1 cellular context compared by ENCODE assay signal in the genomic region with DNA sequence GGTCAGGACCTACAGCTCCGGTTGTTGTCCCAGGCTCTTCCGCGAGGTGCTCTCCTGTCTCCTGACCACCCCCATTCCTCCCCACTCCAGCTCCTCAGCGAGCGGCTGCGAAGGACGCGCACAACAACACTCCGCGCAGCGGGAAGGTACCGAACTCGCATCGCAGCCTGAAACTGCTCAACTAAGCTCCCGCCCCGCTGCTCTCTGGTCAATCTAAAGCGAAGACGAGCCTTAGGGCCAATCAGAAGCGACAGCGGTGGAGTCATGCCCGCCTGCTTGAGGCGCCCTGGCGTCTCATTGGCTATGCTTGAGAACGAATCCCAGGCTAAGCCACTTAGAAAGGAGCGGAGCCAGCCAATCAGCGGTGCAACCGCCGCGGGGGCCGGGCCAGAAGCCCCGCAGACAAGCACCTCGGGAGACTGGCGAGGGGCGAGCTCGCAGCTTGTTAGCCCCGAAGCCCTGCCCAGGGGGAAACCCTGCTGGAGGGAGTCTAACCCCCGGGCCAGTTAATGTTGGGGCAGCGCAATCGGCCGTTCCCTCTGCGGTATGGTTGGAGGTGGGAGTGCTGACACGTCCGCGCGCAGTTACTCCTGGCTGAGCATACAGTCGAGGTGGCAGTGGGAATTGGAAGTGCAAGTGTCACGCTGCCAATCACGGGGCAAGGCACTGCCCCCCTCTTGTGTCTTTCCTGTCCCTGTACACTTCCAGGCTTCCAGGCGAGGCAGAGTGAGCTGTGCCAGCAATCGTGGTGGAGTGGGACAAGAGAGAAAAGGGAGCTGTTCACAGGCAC.
TF ChIP-seq lines count a peak whose summit lies in the region.

No MANE protein-coding gene starts in this region.

TF ChIP-seq in HEK293, 187 proteins besides CTCF, POLR2A, EP300 and RAD21 (continued from another document and continues in another):
- TF ChIP-seq ZNF391 (tag by site-specific recombination; IDR thresholded peaks at IDR 0.05; ENCODE audit: borderline replicate concordance, low read depth) (peak; percentile 85), ZNF571 (tag by site-specific recombination; IDR thresholded peaks at IDR 0.05) (no peak), ZNF214 (tag by site-specific recombination; IDR thresholded peaks at IDR 0.05; ENCODE audit: borderline replicate concordance) (no peak), ZNF660 (tag by site-specific recombination; IDR thresholded peaks at IDR 0.05) (no peak), ZNF350 (tag by site-specific recombination; IDR thresholded peaks at IDR 0.05) (no peak), ZNF223 (tag by site-specific recombination; IDR thresholded peaks at IDR 0.05) (no peak), ZNF76 (tag by site-specific recombination; IDR thresholded peaks at IDR 0.05; ENCODE audit: borderline replicate concordance, low read depth) (peak; percentile 72; the same call in 1 of the 2 replicates), TRIM28 (IDR thresholded peaks at IDR 0.05; ENCODE audit: borderline replicate concordance, low read length) (no peak), ZNF341 (tag by site-specific recombination; IDR thresholded peaks at IDR 0.05; ENCODE audit: low read depth) (peak; percentile 88), ZNF16 (tag by site-specific recombination; IDR thresholded peaks at IDR 0.05; ENCODE audit: low read depth) (no peak), ZNF561 (tag by site-specific recombination; IDR thresholded peaks at IDR 0.05; ENCODE audit: borderline replicate concordance) (no peak; the same call in 1 of the 2 replicates), IKZF3 (tag by site-specific recombination; IDR thresholded peaks at IDR 0.05) (peak; percentile 7; the same call in 1 of the 2 replicates), KLF1 (tag by site-specific recombination; IDR thresholded peaks at IDR 0.05) (0 out of 2 replicates have a peak, but pooled peaks have one; percentile 3), HIC1 (tag by site-specific recombination; IDR thresholded peaks at IDR 0.05) (peak; percentile 79; the same call in 1 of the 2 replicates), SP2 (tag by site-specific recombination; IDR thresholded peaks at IDR 0.05) (peak; percentile 100), ZNF677 (tag by site-specific recombination; IDR thresholded peaks at IDR 0.05) (no peak), ZEB2 (tag by site-specific recombination; IDR thresholded peaks at IDR 0.05) (peak; percentile 70; the same call in 1 of the 2 replicates), ZNF621 (tag by site-specific recombination; IDR thresholded peaks at IDR 0.05) (no peak), INSM2 (tag by site-specific recombination; IDR thresholded peaks at IDR 0.05) (0 out of 2 replicates have a peak, but pooled peaks have one; percentile 54), ZNF335 (tag by site-specific recombination; conservative IDR thresholded peaks at IDR 0.05) (peak; percentile 68), KLF10 (tag by site-specific recombination; IDR thresholded peaks at IDR 0.05) (peak; percentile 80), ZNF157 (tag by site-specific recombination; IDR thresholded peaks at IDR 0.05) (no peak), ZNF692 (tag by site-specific recombination; IDR thresholded peaks at IDR 0.05) (peak; percentile 47), KLF8 (tag by site-specific recombination; IDR thresholded peaks at IDR 0.05) (peak; percentile 73), ZNF239 (tag by site-specific recombination; IDR thresholded peaks at IDR 0.05) (no peak), SP3 (tag by site-specific recombination; IDR thresholded peaks at IDR 0.05) (peak; percentile 94), ZNF843 (tag by site-specific recombination; IDR thresholded peaks at IDR 0.05) (0 out of 2 replicates have a peak, but pooled peaks have one; percentile 71), ZNF202 (tag by site-specific recombination; IDR thresholded peaks at IDR 0.05; ENCODE audit: borderline replicate concordance) (no peak), SCRT1 (tag by site-specific recombination; IDR thresholded peaks at IDR 0.05; ENCODE audit: borderline replicate concordance) (no peak), ZFHX2 (tag by site-specific recombination; conservative IDR thresholded peaks at IDR 0.05) (no peak), ZNF701 (tag by site-specific recombination; IDR thresholded peaks at IDR 0.05) (no peak), ZNF121 (tag by site-specific recombination; IDR thresholded peaks at IDR 0.05) (no peak), ZNF830 (tag by site-specific recombination; IDR thresholded peaks at IDR 0.05; ENCODE audit: low read depth) (no peak), ZNF704 (tag by site-specific recombination; IDR thresholded peaks at IDR 0.05) (no peak), ZNF221 (tag by site-specific recombination; IDR thresholded peaks at IDR 0.05; ENCODE audit: borderline replicate concordance) (no peak)
- TF ChIP-seq, protein P1, sequence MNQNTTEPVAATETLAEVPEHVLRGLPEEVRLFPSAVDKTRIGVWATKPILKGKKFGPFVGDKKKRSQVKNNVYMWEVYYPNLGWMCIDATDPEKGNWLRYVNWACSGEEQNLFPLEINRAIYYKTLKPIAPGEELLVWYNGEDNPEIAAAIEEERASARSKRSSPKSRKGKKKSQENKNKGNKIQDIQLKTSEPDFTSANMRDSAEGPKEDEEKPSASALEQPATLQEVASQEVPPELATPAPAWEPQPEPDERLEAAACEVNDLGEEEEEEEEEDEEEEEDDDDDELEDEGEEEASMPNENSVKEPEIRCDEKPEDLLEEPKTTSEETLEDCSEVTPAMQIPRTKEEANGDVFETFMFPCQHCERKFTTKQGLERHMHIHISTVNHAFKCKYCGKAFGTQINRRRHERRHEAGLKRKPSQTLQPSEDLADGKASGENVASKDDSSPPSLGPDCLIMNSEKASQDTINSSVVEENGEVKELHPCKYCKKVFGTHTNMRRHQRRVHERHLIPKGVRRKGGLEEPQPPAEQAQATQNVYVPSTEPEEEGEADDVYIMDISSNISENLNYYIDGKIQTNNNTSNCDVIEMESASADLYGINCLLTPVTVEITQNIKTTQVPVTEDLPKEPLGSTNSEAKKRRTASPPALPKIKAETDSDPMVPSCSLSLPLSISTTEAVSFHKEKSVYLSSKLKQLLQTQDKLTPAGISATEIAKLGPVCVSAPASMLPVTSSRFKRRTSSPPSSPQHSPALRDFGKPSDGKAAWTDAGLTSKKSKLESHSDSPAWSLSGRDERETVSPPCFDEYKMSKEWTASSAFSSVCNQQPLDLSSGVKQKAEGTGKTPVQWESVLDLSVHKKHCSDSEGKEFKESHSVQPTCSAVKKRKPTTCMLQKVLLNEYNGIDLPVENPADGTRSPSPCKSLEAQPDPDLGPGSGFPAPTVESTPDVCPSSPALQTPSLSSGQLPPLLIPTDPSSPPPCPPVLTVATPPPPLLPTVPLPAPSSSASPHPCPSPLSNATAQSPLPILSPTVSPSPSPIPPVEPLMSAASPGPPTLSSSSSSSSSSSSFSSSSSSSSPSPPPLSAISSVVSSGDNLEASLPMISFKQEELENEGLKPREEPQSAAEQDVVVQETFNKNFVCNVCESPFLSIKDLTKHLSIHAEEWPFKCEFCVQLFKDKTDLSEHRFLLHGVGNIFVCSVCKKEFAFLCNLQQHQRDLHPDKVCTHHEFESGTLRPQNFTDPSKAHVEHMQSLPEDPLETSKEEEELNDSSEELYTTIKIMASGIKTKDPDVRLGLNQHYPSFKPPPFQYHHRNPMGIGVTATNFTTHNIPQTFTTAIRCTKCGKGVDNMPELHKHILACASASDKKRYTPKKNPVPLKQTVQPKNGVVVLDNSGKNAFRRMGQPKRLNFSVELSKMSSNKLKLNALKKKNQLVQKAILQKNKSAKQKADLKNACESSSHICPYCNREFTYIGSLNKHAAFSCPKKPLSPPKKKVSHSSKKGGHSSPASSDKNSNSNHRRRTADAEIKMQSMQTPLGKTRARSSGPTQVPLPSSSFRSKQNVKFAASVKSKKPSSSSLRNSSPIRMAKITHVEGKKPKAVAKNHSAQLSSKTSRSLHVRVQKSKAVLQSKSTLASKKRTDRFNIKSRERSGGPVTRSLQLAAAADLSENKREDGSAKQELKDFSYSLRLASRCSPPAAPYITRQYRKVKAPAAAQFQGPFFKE (tag by site-specific recombination; IDR thresholded peaks at IDR 0.05; ENCODE audit: borderline replicate concordance): no peak
- TF ChIP-seq, protein P2, sequence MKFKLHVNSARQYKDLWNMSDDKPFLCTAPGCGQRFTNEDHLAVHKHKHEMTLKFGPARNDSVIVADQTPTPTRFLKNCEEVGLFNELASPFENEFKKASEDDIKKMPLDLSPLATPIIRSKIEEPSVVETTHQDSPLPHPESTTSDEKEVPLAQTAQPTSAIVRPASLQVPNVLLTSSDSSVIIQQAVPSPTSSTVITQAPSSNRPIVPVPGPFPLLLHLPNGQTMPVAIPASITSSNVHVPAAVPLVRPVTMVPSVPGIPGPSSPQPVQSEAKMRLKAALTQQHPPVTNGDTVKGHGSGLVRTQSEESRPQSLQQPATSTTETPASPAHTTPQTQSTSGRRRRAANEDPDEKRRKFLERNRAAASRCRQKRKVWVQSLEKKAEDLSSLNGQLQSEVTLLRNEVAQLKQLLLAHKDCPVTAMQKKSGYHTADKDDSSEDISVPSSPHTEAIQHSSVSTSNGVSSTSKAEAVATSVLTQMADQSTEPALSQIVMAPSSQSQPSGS (tag by site-specific recombination; IDR thresholded peaks at IDR 0.05; ENCODE audit: low read depth): no peak
- TF ChIP-seq, protein P3, sequence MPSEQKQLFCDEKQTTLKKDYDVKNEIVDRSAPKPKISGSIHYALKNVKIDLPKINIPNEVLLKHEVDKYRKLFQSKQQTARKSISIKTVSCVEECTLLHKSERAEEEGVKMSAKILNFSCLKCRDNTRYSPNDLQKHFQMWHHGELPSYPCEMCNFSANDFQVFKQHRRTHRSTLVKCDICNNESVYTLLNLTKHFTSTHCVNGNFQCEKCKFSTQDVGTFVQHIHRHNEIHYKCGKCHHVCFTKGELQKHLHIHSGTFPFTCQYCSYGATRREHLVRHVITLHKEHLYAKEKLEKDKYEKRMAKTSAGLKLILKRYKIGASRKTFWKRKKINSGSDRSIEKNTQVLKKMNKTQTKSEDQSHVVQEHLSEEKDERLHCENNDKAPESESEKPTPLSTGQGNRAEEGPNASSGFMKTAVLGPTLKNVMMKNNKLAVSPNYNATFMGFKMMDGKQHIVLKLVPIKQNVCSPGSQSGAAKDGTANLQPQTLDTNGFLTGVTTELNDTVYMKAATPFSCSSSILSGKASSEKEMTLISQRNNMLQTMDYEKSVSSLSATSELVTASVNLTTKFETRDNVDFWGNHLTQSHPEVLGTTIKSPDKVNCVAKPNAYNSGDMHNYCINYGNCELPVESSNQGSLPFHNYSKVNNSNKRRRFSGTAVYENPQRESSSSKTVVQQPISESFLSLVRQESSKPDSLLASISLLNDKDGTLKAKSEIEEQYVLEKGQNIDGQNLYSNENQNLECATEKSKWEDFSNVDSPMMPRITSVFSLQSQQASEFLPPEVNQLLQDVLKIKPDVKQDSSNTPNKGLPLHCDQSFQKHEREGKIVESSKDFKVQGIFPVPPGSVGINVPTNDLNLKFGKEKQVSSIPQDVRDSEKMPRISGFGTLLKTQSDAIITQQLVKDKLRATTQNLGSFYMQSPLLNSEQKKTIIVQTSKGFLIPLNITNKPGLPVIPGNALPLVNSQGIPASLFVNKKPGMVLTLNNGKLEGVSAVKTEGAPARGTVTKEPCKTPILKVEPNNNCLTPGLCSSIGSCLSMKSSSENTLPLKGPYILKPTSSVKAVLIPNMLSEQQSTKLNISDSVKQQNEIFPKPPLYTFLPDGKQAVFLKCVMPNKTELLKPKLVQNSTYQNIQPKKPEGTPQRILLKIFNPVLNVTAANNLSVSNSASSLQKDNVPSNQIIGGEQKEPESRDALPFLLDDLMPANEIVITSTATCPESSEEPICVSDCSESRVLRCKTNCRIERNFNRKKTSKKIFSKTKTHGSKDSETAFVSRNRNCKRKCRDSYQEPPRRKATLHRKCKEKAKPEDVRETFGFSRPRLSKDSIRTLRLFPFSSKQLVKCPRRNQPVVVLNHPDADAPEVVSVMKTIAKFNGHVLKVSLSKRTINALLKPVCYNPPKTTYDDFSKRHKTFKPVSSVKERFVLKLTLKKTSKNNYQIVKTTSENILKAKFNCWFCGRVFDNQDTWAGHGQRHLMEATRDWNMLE (tag by site-specific recombination; conservative IDR thresholded peaks at IDR 0.05; ENCODE audit: low read depth): no peak
